In the genomic region with DNA sequence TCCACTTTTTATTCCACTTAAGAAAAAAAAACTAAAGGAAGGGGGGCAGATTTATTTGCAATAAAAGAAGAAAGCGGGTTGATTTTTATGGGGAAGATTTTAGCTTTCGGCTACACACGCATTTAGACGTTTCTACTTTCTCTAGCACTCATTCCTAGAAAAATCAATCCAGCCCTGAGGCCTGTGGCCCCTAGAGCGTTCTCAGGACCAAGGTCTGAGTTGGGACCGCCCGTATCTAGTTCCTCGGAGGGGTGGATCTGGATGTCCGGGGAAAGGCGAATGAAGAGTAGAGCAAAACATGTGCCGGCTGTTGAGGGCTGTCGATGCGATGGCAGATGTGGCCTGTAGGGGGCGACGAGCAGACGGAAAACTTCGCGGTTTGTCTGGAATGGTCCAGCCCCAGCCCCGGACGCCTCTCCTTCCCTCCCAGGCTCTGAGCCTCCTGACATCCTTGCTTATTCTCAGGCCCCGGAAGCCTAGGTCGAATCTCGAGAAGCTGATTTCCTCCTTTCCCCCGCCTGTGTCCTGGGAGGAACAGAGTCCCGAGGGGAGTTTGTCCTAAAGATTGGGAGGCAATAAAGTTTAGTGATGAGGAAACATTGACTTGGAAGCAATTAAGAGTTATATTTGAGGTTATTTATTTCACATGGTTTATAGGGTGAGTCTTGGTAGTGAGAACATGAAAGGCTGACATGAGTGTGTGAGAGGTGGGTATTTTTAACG, we compare ENCODE assay signal across 8 cellular contexts. TPM values are rescaled to one million over a fixed set of nuclear protein-coding genes. Genes with fewer than 3 reads are reported as not detected.
DNase-seq lines count a peak whose midpoint lies in the region; TF ChIP-seq lines count a peak whose summit lies in the region.

No MANE protein-coding gene starts in this region.

- no peak overlapping the region for H3K27ac Mint-ChIP-seq in endothelial cell (ENCODE audit: unreplicated experiment)

- H3K4me3 Mint-ChIP-seq in endothelial cell (ENCODE audit: unreplicated experiment) = peak overlapping the region; percentile 45

- H3K9me3 Mint-ChIP-seq in endothelial cell (ENCODE audit: unreplicated experiment) = no peaks in the 10 kb centered on the region

- in situ Hi-C loops in Caki2 (cut with HindIII; ENCODE audit: low pct_unique_long_range_greater_than_20kb, low sequenced_read_pairs) = no loop called here

- H3K4me3 ChIP-seq in LNCaP clone FGC (ENCODE audit: low read depth, low read length) = no peak overlapping the region

- peak; percentile 93 for TF ChIP-seq CTCF in LNCaP clone FGC (IDR thresholded peaks at IDR 0.05; ENCODE audit: control insufficient read depth, extremely low read depth, insufficient read depth)
- TF ChIP-seq CTCF in endothelial cell (IDR thresholded peaks at IDR 0.05; ENCODE audit: unreplicated experiment) = peak; percentile 90

- DNase-seq in Caki2 (ENCODE audit: low read depth) (peak; percentile 45), GM19238 (ENCODE audit: insufficient read length, low spot score) (peak; percentile 42), LNCaP clone FGC (ENCODE audit: low read depth) (no peak), SW480 (ENCODE audit: low spot score) (peak; percentile 58), endothelial cell (ENCODE audit: low spot score) (peak; percentile 83), midbrain (lab: John Stamatoyannopoulos, UW) (peak; percentile 9), middle frontal gyrus (ENCODE audit: extremely low spot score, low spot score) (no peak), pons (ENCODE audit: low spot score) (no peak)

- H3K4me1 Mint-ChIP-seq in endothelial cell (ENCODE audit: unreplicated experiment) = peaks cover 24% of the 10 kb centered on the region

- peaks cover 32% of the 10 kb centered on the region for H3K27me3 Mint-ChIP-seq in endothelial cell (ENCODE audit: unreplicated experiment)

- peaks cover 4% of the 10 kb centered on the region for H3K36me3 Mint-ChIP-seq in endothelial cell (ENCODE audit: low read depth, unreplicated experiment)

RNA-seq across cellular contexts. Expression of a gene that starts 5.2 kb away (rescaled TPM):
- total RNA-seq in Caki2 (2014; rRNA removed; shearing (Covaris generic); ENCODE audit: low replicate concordance) = not detected in 2 replicates
- total RNA-seq in endothelial cell (ENCODE audit: unreplicated experiment) = 0.26 TPM

RNA-seq across cellular contexts. Expression of a gene that starts 39.8 kb away (rescaled TPM):
- 23.2 and 24.7 TPM in 2 replicates for total RNA-seq in Caki2 (2014; rRNA removed; shearing (Covaris generic); ENCODE audit: low replicate concordance)
- total RNA-seq in endothelial cell (ENCODE audit: unreplicated experiment) = 14.9 TPM

Comparison
In these comparisons a context has a peak if more than half of its experiments do, and no peak if none do; other contexts are left out.
1. DNase-seq: peak in Caki2 (single experiment), GM19238 (single experiment), SW480 (single experiment), endothelial cell (single experiment) and midbrain (single experiment); none in LNCaP clone FGC (single experiment), middle frontal gyrus (single experiment) and pons (single experiment).